8 cellular contexts compared by ENCODE assay signal in genomic region chr17:51153210-51154072, GRCh38. TPM values are rescaled to one million over a fixed set of nuclear protein-coding genes. Genes with fewer than 3 reads are reported as not detected.
DNase-seq lines count a peak whose midpoint lies in the region; ATAC-seq, FAIRE-seq and TF ChIP-seq lines count a peak whose summit lies in the region.

TSS of gene NME1 (plus strand) at chr17:51153559. CDS start at chr17:51155655, 2,096 bp downstream.

- DNase-seq in Calu3 (peak; percentile 99), HTR-8/SVneo (ENCODE audit: insufficient read length, low spot score) (peak; percentile 100), NOMO-1 treated with DMSO at 0.1 percent for 48 hours (lab: John Stamatoyannopoulos, UW; ENCODE audit: unreplicated experiment) (peak; percentile 100), mesenteric fat pad (ENCODE audit: low spot score) (peak; percentile 98)
- DNase-seq in activated CD8-positive, alpha-beta memory T cell treated with anti-CD3 and anti-CD28 coated beads for 48 hours (ENCODE audit: low read depth in 2 of 3, low spot score in 2 of 3): peak; percentile 96 to 99 (median 99)
- peak; percentile 96 for DNase-seq in stimulated activated CD8-positive, alpha-beta memory T cell treated with anti-CD3 and anti-CD28 coated beads, Interleukin-15, amount 100 ng/mL, for 24 hours (ENCODE audit: low read depth)

- ATAC-seq in GM21367 (IDR thresholded peaks at IDR 0.05; ENCODE audit: unreplicated experiment): peak; percentile 85

- in situ Hi-C loops in endometrial microvascular endothelial cells (cut with HindIII; ENCODE audit: inconsistent ontology term, low pct_unique_long_range_greater_than_20kb, low sequenced_read_pairs): no loop called here

- H3K4me1 Mint-ChIP-seq in Calu3 (ENCODE audit: low read depth, unreplicated experiment): no peaks in the 10 kb centered on the region

- no peaks in the 10 kb centered on the region for H3K9me3 Mint-ChIP-seq in Calu3 (ENCODE audit: low read depth, unreplicated experiment)

- peak; percentile 89 for TF ChIP-seq CTCF in Calu3 (IDR thresholded peaks at IDR 0.05; ENCODE audit: unreplicated experiment)

- no peak within 1 kb of the TSS for H3K4me3 Mint-ChIP-seq in Calu3 (ENCODE audit: low read depth, unreplicated experiment)

- BruUV-seq in Calu3 (replicated peaks; lab: Mats Ljungman, UMichigan): no TSS peak

- no peaks in the 10 kb centered on the region for H3K27me3 Mint-ChIP-seq in Calu3 (ENCODE audit: unreplicated experiment)

- intact Hi-C loops in Calu3 (cut with micrococcal nuclease; ENCODE audit: unreplicated experiment): loop anchor here (1.0 to 10.0 kb wide), 4 partner anchors 34 to 289 kb away; partner anchors contain the start of gene TOB1

- CTCF ChIA-PET in Calu3 (lab: Charles Lee): interaction anchor here (0.5 to 2.2 kb wide), 14 partner anchors 13 to 755 kb away, joined by 3 to 37 read pairs (median 6); partner anchors contain the start of genes NME2, SPAG9 and TOB1

- FAIRE-seq in HTR-8/SVneo (lab: Jason Lieb, UNC): peak; percentile 94

- no peak within 1 kb of the TSS for H3K27ac Mint-ChIP-seq in Calu3 (ENCODE audit: unreplicated experiment)

- peaks cover 20% of the 10 kb centered on the region for H3K36me3 Mint-ChIP-seq in Calu3 (ENCODE audit: insufficient read depth, unreplicated experiment)

RNA-seq across cellular contexts. Expression of gene NME1, which starts in this region (rescaled TPM):
- total RNA-seq in Calu3 (2022): 351 and 365 TPM in 2 replicates
- 374 TPM for total RNA-seq in endometrial microvascular endothelial cells (ENCODE audit: inconsistent ontology term)
- total RNA-seq in mesenteric fat pad: 118 TPM

Comparison
In these comparisons a context has a peak if more than half of its experiments do, and no peak if none do; other contexts are left out.
1. Peak in every context shown above with its lines: DNase-seq and ATAC-seq.